In the genomic region with DNA sequence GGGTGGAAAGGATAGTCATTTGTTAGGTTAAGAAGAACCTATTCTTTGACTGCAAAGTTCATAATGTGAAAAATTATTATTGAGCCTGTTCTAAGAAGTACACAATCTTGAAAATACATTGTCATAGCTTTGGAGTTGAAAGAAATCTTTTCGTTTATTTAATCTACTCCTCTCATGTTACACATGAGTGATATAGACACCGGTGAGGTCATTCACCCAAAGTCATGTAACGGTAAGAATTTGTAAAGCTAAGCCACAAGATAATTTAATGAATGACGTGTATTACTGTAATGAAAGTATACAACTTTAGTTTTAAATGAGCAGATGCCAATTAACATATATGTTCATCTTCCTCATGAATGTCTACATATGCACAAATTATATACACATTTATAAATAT, we compare ENCODE assay signal across 22 cellular contexts.
DNase-seq lines count a peak whose midpoint lies in the region; ATAC-seq, FAIRE-seq and TF ChIP-seq lines count a peak whose summit lies in the region.
"Had no signal": no experiment of that assay in that cellular context is flagged by ENCODE, and none has a peak within 500 bp of the region (broad histone marks: within the 10 kb centered on the region; RNA-seq: fewer than 3 reads in every experiment).

No MANE protein-coding gene starts in this region.

- H3K79me2 ChIP-seq in SK-N-SH (ENCODE audit: insufficient read depth): no peaks in the 10 kb centered on the region

- no peak for TF ChIP-seq RAD21 in SK-N-SH (IDR thresholded peaks at IDR 0.05; ENCODE audit: low read length)

- H3K27me3 ChIP-seq in SK-N-SH (ENCODE audit: insufficient read depth) (no peaks in the 10 kb centered on the region), bronchial epithelial cell (ENCODE audit: control insufficient read depth, insufficient read depth, low read length) (no peaks in the 10 kb centered on the region)
- H3K27me3 ChIP-seq: BLaER1 treated with 17β-estradiol and CSF1 and Interleukin-3, amounts not matched to agents 10 nM and 100 nM had no signal

- no peaks in the 10 kb centered on the region; a peak in 2 of 4 replicates for H3K4me1 ChIP-seq in SK-N-SH (ENCODE audit: control insufficient read depth in 1 of 2, insufficient read depth in 2 of 2, low read depth in 1 of 2, low read length in 1 of 2)

- no peak overlapping the region for H3K4me3 ChIP-seq in SK-N-SH (ENCODE audit: low read depth in 2 of 2, low read length in 1 of 2)
- H3K4me3 ChIP-seq in bronchial epithelial cell (ENCODE audit: low read depth, low read length): no peak overlapping the region
- H3K4me3 ChIP-seq: BLaER1 treated with 17β-estradiol and CSF1 and Interleukin-3, amounts not matched to agents 10 nM and 100 nM; SK-N-MC had no signal

- WGBS in SK-N-SH (ENCODE audit: low lambda C conversion rate): 31% methylated on average over 4 of the region's 4 CpGs

- no peak for TF ChIP-seq EP300 in SK-N-SH (IDR thresholded peaks at IDR 0.05; ENCODE audit: borderline replicate concordance in 1 of 2, low read depth in 1 of 2, low read length in 1 of 2)

- H2AFZ ChIP-seq in SK-N-SH (ENCODE audit: low read depth): peak overlapping the region; percentile 42; the same call in 1 of the 2 replicates

- H4K20me1 ChIP-seq in SK-N-SH (ENCODE audit: insufficient read depth): no peaks in the 10 kb centered on the region
- H4K20me1 ChIP-seq: BLaER1 treated with 17β-estradiol and CSF1 and Interleukin-3, amounts not matched to agents 10 nM and 100 nM had no signal

- H3K9me2 ChIP-seq in SK-N-SH: no peaks in the 10 kb centered on the region

- peaks cover 6% of the 10 kb centered on the region; the same call in 1 of the 2 replicates for H3K9me3 ChIP-seq in SK-N-SH

- POLR2A ChIA-PET in SK-N-SH (lab: Yijun Ruan, JAX): no interaction called here

- no peaks in the 10 kb centered on the region for H3K36me3 ChIP-seq in SK-N-SH (replicated peaks in 1 of 2; ENCODE audit: control insufficient read depth in 1 of 2, insufficient read depth in 2 of 2, low read length in 1 of 2)
- H3K36me3 ChIP-seq in bronchial epithelial cell (ENCODE audit: control insufficient read depth, insufficient read depth, low read length): no peaks in the 10 kb centered on the region
- H3K36me3 ChIP-seq: BLaER1 treated with 17β-estradiol and CSF1 and Interleukin-3, amounts not matched to agents 10 nM and 100 nM had no signal

- no peak overlapping the region for H3K4me2 ChIP-seq in SK-N-SH
- H3K4me2 ChIP-seq: BLaER1 treated with 17β-estradiol and CSF1 and Interleukin-3, amounts not matched to agents 10 nM and 100 nM had no signal

- DNase-seq in HT1080 (ENCODE audit: low read depth) (peak; percentile 1), SK-N-SH (no peak), bronchial epithelial cell (ENCODE audit: low read depth) (peak; percentile 16), non-pigmented ciliary epithelial cell (ENCODE audit: low read depth) (peak; percentile 57), SHP77 (lab: John Stamatoyannopoulos, UW) (no peak), inferior parietal cortex (ENCODE audit: extremely low spot score) (no peak), ureter (ENCODE audit: low spot score) (no peak)
- DNase-seq: CD8-positive, alpha-beta memory T cell; DMS79 treated with DMSO at 0.1 percent for 48 hours; IMR-90; Karpas-422; MM.1S; NCI-H1092; NCI-H146; NCI-H2081; T-helper 1 cell had no signal

- TF ChIP-seq CTCF in SK-N-SH (IDR thresholded peaks at IDR 0.05): no peak
- TF ChIP-seq CTCF in bronchial epithelial cell (IDR thresholded peaks at IDR 0.05; ENCODE audit: insufficient read depth, low read length, severe bottlenecking): no peak

- CTCF ChIA-PET in SK-N-SH (lab: Yijun Ruan, JAX): interaction anchor here (0.8 kb wide), 1 partner anchor 16 kb away, joined by 3 read pairs; no protein-coding TSS in a partner anchor

- H3K27ac ChIP-seq in SK-N-SH (ENCODE audit: low read depth in 2 of 2, low read length in 1 of 2): peak overlapping the region in 1 of 2 experiments; percentile 23; a peak in 3 of 4 replicates
- H3K27ac ChIP-seq: BLaER1 treated with 17β-estradiol and CSF1 and Interleukin-3, amounts not matched to agents 10 nM and 100 nM; SK-N-MC had no signal

- peaks cover 6% of the 10 kb centered on the region for H3F3A ChIP-seq in SK-N-SH (replicated peaks; ENCODE audit: insufficient read depth)

- no peak for FAIRE-seq in bronchial epithelial cell (lab: Jason Lieb, UNC)
- FAIRE-seq: H1 had no signal

- no peak for ATAC-seq in GM19351 (IDR thresholded peaks at IDR 0.05; ENCODE audit: unreplicated experiment)
- ATAC-seq: Panc1, Right ventricle myocardium inferior had no signal

- H3K9ac ChIP-seq in SK-N-SH: no peak overlapping the region
- H3K9ac ChIP-seq: BLaER1 treated with 17β-estradiol and CSF1 and Interleukin-3, amounts not matched to agents 10 nM and 100 nM had no signal

TF ChIP-seq in SK-N-SH, 30 proteins besides CTCF, POLR2A, EP300 and RAD21:
- TF ChIP-seq ELF1 (IDR thresholded peaks at IDR 0.05) (no peak), POLR2AphosphoS5 (IDR thresholded peaks at IDR 0.05; ENCODE audit: low read depth, low read length) (no peak), RCOR1 (IDR thresholded peaks at IDR 0.05; ENCODE audit: low read length) (no peak), SIN3A (IDR thresholded peaks at IDR 0.05; ENCODE audit: borderline replicate concordance, low read depth, low read length) (no peak), CHD2 (IDR thresholded peaks at IDR 0.05; ENCODE audit: low read length, partially characterized antibody) (no peak), NFIC (IDR thresholded peaks at IDR 0.05; ENCODE audit: borderline replicate concordance) (no peak), TEAD4 (IDR thresholded peaks at IDR 0.05; ENCODE audit: borderline replicate concordance, insufficient read depth) (no peak), TAF1 (IDR thresholded peaks at IDR 0.05; ENCODE audit: borderline replicate concordance, low read depth, low read length) (no peak), JUND (IDR thresholded peaks at IDR 0.05) (no peak), YY1 (IDR thresholded peaks at IDR 0.05; ENCODE audit: low read depth) (no peak), MXI1 (IDR thresholded peaks at IDR 0.05; ENCODE audit: low read depth, low read length) (no peak), SMC3 (IDR thresholded peaks at IDR 0.05; ENCODE audit: low read depth, low read length) (no peak)
- TF ChIP-seq, protein P1, sequence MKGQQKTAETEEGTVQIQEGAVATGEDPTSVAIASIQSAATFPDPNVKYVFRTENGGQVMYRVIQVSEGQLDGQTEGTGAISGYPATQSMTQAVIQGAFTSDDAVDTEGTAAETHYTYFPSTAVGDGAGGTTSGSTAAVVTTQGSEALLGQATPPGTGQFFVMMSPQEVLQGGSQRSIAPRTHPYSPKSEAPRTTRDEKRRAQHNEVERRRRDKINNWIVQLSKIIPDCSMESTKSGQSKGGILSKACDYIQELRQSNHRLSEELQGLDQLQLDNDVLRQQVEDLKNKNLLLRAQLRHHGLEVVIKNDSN (IDR thresholded peaks at IDR 0.05; ENCODE audit: borderline replicate concordance, low read depth): no peak

Comparison
In these comparisons a context has a peak if more than half of its experiments do, and no peak if none do; other contexts are left out.
1. DNase-seq: peak in HT1080 (single experiment), bronchial epithelial cell (single experiment) and non-pigmented ciliary epithelial cell (single experiment); none in SK-N-SH (single experiment), SHP77 (0 of 2), inferior parietal cortex (single experiment) and ureter (single experiment).